ENCODE assay signal across 13 cellular contexts in genomic region chrX:7119927-7120577, GRCh38. TPM values are rescaled to one million over a fixed set of nuclear protein-coding genes. Genes with fewer than 3 reads are reported as not detected.
DNase-seq lines count a peak whose midpoint lies in the region; ATAC-seq and TF ChIP-seq lines count a peak whose summit lies in the region.
"Had no signal": no experiment of that assay in that cellular context is flagged by ENCODE, and none has a peak within 500 bp of the region (broad histone marks: within the 10 kb centered on the region; RNA-seq: fewer than 3 reads in every experiment).

No MANE protein-coding gene starts in this region.

- H3K9me3 ChIP-seq in body of pancreas, result no peaks in the 10 kb centered on the region
- H3K9me3 ChIP-seq: psoas muscle, upper lobe of left lung had no signal

- H3K4me3 Mint-ChIP-seq in HFFc6, result no peak overlapping the region
- no peak overlapping the region for H3K4me3 Mint-ChIP-seq in nephron
- H3K4me3 Mint-ChIP-seq: activated CD8-positive, alpha-beta T cell treated with anti-CD3 and anti-CD28 coated beads, Interleukin-2, amount 10 ng/mL, durations not matched to agents 7 days and 5 days; GM23338 had no signal

- DNase-seq in HFFc6 (no peak), body of pancreas (no peak), DMS114 treated with DMSO at 0.1 percent for 48 hours (lab: John Stamatoyannopoulos, UW; ENCODE audit: unreplicated experiment) (no peak)
- no peak for DNase-seq in stimulated activated CD4-positive, alpha-beta T cell treated with anti-CD3 and anti-CD28 coated beads, Interleukin-4, amount 100 ng/mL, for 1 hour
- DNase-seq in stimulated activated CD4-positive, alpha-beta T cell treated with anti-CD3 and anti-CD28 coated beads, Interleukin-12 subunit alpha, Interleukin-12 subunit beta, amount 100 ng/mL, for 4 hours, result no peak
- DNase-seq: activated CD8-positive, alpha-beta T cell treated with anti-CD3 and anti-CD28 coated beads, Interleukin-2, amount 10 ng/mL, durations not matched to agents 7 days and 5 days; Kasumi-1; psoas muscle; stimulated activated CD8-positive, alpha-beta memory T cell treated with anti-CD3 and anti-CD28 coated beads, Interleukin-4, amount 100 ng/mL, for 48 hours; upper lobe of left lung had no signal

- H3K36me3 Mint-ChIP-seq in HFFc6 (ENCODE audit: low read depth) (0 out of 2 replicates have a peak, but pooled peaks cover 10% of the 10 kb centered on the region), nephron (ENCODE audit: low read depth) (peaks cover 29% of the 10 kb centered on the region)

- intact Hi-C loops in body of pancreas (cut with DNase I), result no loop called here

- peaks cover 23% of the 10 kb centered on the region for H3K4me1 ChIP-seq in body of pancreas

- H3K4me3 ChIP-seq in body of pancreas, result no peak overlapping the region
- H3K4me3 ChIP-seq: GM23338, psoas muscle, upper lobe of left lung had no signal

- peaks cover 2% of the 10 kb centered on the region; the same call in 1 of the 2 replicates for H3K27me3 Mint-ChIP-seq in HFFc6 (ENCODE audit: insufficient read depth)
- H3K27me3 Mint-ChIP-seq in nephron (ENCODE audit: low read depth), result no peaks in the 10 kb centered on the region

- H3K27ac ChIP-seq in C4-2B (peak overlapping the region; percentile 85), body of pancreas (peak overlapping the region; percentile 40 to 65 (median 58))
- H3K27ac ChIP-seq: psoas muscle had no signal

- H3K27ac Mint-ChIP-seq in HFFc6 (peak overlapping the region; percentile 33), nephron (peak overlapping the region; percentile 53 to 89 (median 65))
- H3K27ac Mint-ChIP-seq: activated CD8-positive, alpha-beta T cell treated with anti-CD3 and anti-CD28 coated beads, Interleukin-2, amount 10 ng/mL, durations not matched to agents 7 days and 5 days; GM23338 had no signal

- WGBS in body of pancreas, 2 donors, result 68 to 79% methylated on average over 9 of the region's 9 CpGs

- no peaks in the 10 kb centered on the region for H3K9me3 Mint-ChIP-seq in HFFc6
- peaks cover 12% of the 10 kb centered on the region for H3K9me3 Mint-ChIP-seq in nephron
- H3K9me3 Mint-ChIP-seq: GM23338 had no signal

- ATAC-seq in body of pancreas, result peak; percentile 35
- ATAC-seq: activated CD8-positive, alpha-beta T cell treated with anti-CD3 and anti-CD28 coated beads, Interleukin-2, amount 10 ng/mL, durations not matched to agents 7 days and 5 days; GM23338 had no signal

- no peak for TF ChIP-seq POLR2A in body of pancreas (IDR thresholded peaks at IDR 0.05)

- H3K27me3 ChIP-seq in body of pancreas, result no peaks in the 10 kb centered on the region
- H3K27me3 ChIP-seq: upper lobe of left lung had no signal

- TF ChIP-seq CTCF in C4-2B (conservative IDR thresholded peaks at IDR 0.05), result no peak
- no peak for TF ChIP-seq CTCF in HFFc6 (IDR thresholded peaks at IDR 0.05)
- TF ChIP-seq CTCF in body of pancreas (IDR thresholded peaks at IDR 0.05), result no peak
- TF ChIP-seq CTCF in nephron (IDR thresholded peaks at IDR 0.05; ENCODE audit: unreplicated experiment in 3 of 3), result no peak

- peaks cover 45% of the 10 kb centered on the region for H3K4me1 Mint-ChIP-seq in HFFc6 (ENCODE audit: low read depth)
- peaks cover 53% of the 10 kb centered on the region for H3K4me1 Mint-ChIP-seq in nephron

- H3K36me3 ChIP-seq in body of pancreas (replicated peaks in 1 of 2; ENCODE audit: insufficient read depth in 1 of 2, low read depth in 2 of 2), result no peaks in the 10 kb centered on the region
- H3K36me3 ChIP-seq: upper lobe of left lung had no signal

RNA-seq across cellular contexts. Expression of gene STS, which starts 27.5 kb away (rescaled TPM):
- total RNA-seq in HFFc6 (2021; fragmentation: NEBNext Ultra II Directional; extraction: Animal tissue kit (Norgen Biotek cat#: 25700)), result 10 to 100 TPM; 11.3 to 15.2 (median 13.3) TPM
- total RNA-seq in body of pancreas, result 1 to 10 TPM; 3.6 TPM

RNA-seq across cellular contexts. Expression of gene PUDP, which starts 27.9 kb away (rescaled TPM):
- total RNA-seq in HFFc6 (2021; fragmentation: NEBNext Ultra II Directional; extraction: Animal tissue kit (Norgen Biotek cat#: 25700)), result 10 to 100 TPM; 23.6 to 30.9 (median 25.9) TPM
- 10 to 100 TPM; 15.8 to 41.9 TPM for total RNA-seq in body of pancreas
